ENCODE assay signal across 13 cellular contexts in genomic region chr1:11948822-11949458, GRCh38.
A peak's percentile ranks its signal among the peaks of the same experiment; 100 is the strongest.
DNase-seq lines count a peak whose midpoint lies in the region; ATAC-seq and FAIRE-seq lines count a peak whose summit lies in the region.
"Had no signal": no experiment of that assay in that cellular context is flagged by ENCODE, and none has a peak within 500 bp of the region (broad histone marks: within the 10 kb centered on the region; RNA-seq: fewer than 3 reads in every experiment).

No MANE protein-coding gene starts in this region.

- peak; percentile 12 to 23 for DNase-seq in stimulated activated CD4-positive, alpha-beta T cell treated with anti-CD3 and anti-CD28 coated beads, Interleukin-4, amount 100 ng/mL, for 48 hours (ENCODE audit: low read depth in 2 of 2)
- DNase-seq in stimulated activated CD4-positive, alpha-beta T cell treated with anti-CD3 and anti-CD28 coated beads, Interleukin-12 subunit alpha, Interleukin-12 subunit beta, amount 100 ng/mL, for 4 hours, result no peak
- DNase-seq in MV-4-11 (lab: John Stamatoyannopoulos, UW) (peak; percentile 56), amniotic epithelial cell (ENCODE audit: low read depth) (peak; percentile 22), urothelium cell line (ENCODE audit: low spot score) (peak; percentile 40), NCI-H1092 (lab: John Stamatoyannopoulos, UW) (no peak), NCI-H345 treated with DMSO at 0.1 percent for 48 hours (lab: John Stamatoyannopoulos, UW; ENCODE audit: unreplicated experiment) (no peak)
- DNase-seq: aorta; gastrocnemius medialis; NCI-H1930; psoas muscle; stimulated activated CD4-positive, alpha-beta T cell treated with anti-CD3 and anti-CD28 coated beads, Interleukin-4, amount 100 ng/mL, for 24 hours had no signal

- FAIRE-seq in urothelium cell line (lab: Jason Lieb, UNC), result no peak

- no peak for ATAC-seq in GM21528 (IDR thresholded peaks at IDR 0.05; ENCODE audit: low FRiP score, unreplicated experiment)
- ATAC-seq: gastrocnemius medialis, psoas muscle had no signal

Comparison
In these comparisons a context has a peak if more than half of its experiments do, and no peak if none do; other contexts are left out.
1. DNase-seq: peak in stimulated activated CD4-positive, alpha-beta T cell treated with anti-CD3 and anti-CD28 coated beads, Interleukin-4, amount 100 ng/mL, for 48 hours (2 of 2), MV-4-11 (single experiment), amniotic epithelial cell (single experiment) and urothelium cell line (single experiment); none in stimulated activated CD4-positive, alpha-beta T cell treated with anti-CD3 and anti-CD28 coated beads, Interleukin-12 subunit alpha, Interleukin-12 subunit beta, amount 100 ng/mL, for 4 hours (single experiment), NCI-H1092 (single experiment) and NCI-H345 treated with DMSO at 0.1 percent for 48 hours (single experiment).